ENCODE assay signal across 1 cellular context in the genomic region with DNA sequence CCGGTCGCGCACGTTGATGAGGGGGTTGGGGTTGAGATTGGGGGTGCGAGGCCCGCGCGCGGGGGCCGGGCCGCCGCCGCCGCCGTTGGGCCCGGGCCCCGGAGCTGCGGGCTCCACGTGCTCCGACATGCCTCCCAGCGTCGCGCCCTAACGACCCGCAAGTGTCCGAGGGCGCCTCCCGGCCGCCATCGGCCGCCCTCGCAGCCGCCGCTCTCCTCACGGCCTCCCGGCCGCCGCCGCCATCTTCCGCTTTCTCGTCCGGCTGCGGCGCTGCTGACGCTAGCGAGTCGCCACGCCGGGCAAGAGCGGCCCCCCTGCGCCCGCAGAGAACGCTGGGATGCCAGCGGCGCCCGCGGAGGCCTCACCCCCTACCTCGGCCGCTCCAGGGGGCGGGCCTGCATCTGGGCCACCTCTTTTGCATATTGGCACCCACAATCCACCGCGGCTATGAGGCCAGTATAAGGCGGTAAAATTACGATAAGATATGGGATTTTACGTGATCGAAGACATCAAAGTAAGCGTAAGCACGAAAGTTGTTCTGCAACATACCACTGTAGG.
TF ChIP-seq lines count a peak whose summit lies in the region.

A gene (minus strand): TSS at position 256 of the 558 bp plus-strand sequence. CDS start 127 bp downstream, at position 129.

TF ChIP-seq in K562, 482 proteins besides CTCF, POLR2A, EP300 and RAD21 (continued from another document and continues in another):
- TF ChIP-seq, protein P1, sequence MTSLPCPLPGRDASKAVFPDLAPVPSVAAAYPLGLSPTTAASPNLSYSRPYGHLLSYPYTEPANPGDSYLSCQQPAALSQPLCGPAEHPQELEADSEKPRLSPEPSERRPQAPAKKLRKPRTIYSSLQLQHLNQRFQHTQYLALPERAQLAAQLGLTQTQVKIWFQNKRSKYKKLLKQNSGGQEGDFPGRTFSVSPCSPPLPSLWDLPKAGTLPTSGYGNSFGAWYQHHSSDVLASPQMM (CRISPR knock-in tag; IDR thresholded peaks at IDR 0.05) = no peak
- TF ChIP-seq RBM14 (IDR thresholded peaks at IDR 0.05; ENCODE audit: borderline replicate concordance, insufficient read depth, low read depth, low read length) = no peak
- TF ChIP-seq, protein P2, sequence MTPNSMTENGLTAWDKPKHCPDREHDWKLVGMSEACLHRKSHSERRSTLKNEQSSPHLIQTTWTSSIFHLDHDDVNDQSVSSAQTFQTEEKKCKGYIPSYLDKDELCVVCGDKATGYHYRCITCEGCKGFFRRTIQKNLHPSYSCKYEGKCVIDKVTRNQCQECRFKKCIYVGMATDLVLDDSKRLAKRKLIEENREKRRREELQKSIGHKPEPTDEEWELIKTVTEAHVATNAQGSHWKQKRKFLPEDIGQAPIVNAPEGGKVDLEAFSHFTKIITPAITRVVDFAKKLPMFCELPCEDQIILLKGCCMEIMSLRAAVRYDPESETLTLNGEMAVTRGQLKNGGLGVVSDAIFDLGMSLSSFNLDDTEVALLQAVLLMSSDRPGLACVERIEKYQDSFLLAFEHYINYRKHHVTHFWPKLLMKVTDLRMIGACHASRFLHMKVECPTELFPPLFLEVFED (CRISPR knock-in tag; conservative IDR thresholded peaks at IDR 0.05) = no peak
- TF ChIP-seq FOXA1 (IDR thresholded peaks at IDR 0.05; ENCODE audit: borderline replicate concordance) = no peak
- no peak for TF ChIP-seq CHD1 (IDR thresholded peaks at IDR 0.05; ENCODE audit: low read length)
- TF ChIP-seq, protein P3, sequence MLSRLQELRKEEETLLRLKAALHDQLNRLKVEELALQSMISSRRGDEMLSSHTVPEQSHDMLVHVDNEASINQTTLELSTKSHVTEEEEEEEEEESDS (CRISPR knock-in tag; IDR thresholded peaks at IDR 0.05) = no peak
- no peak for TF ChIP-seq MTA2 (IDR thresholded peaks at IDR 0.05; ENCODE audit: low read depth)
- no peak for TF ChIP-seq POLR3A (IDR thresholded peaks at IDR 0.05; ENCODE audit: borderline replicate concordance, extremely low read depth, insufficient read depth, insufficient read length)
- no peak for TF ChIP-seq ZNF282 (CRISPR knock-in tag; IDR thresholded peaks at IDR 0.05)
- TF ChIP-seq, protein P4, sequence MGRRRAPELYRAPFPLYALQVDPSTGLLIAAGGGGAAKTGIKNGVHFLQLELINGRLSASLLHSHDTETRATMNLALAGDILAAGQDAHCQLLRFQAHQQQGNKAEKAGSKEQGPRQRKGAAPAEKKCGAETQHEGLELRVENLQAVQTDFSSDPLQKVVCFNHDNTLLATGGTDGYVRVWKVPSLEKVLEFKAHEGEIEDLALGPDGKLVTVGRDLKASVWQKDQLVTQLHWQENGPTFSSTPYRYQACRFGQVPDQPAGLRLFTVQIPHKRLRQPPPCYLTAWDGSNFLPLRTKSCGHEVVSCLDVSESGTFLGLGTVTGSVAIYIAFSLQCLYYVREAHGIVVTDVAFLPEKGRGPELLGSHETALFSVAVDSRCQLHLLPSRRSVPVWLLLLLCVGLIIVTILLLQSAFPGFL (CRISPR knock-in tag; IDR thresholded peaks at IDR 0.05) = no peak
- TF ChIP-seq ZNF274 (IDR thresholded peaks at IDR 0.05; ENCODE audit: borderline replicate concordance, low read depth, low read length) = no peak
- TF ChIP-seq TCF7L2 (IDR thresholded peaks at IDR 0.05; ENCODE audit: low read depth, low read length) = no peak
- no peak for TF ChIP-seq MECOM (CRISPR knock-in tag; IDR thresholded peaks at IDR 0.05)
- TF ChIP-seq MTA1 (IDR thresholded peaks at IDR 0.05; ENCODE audit: borderline replicate concordance) = no peak
- peak; percentile 24 for TF ChIP-seq TCF7 (IDR thresholded peaks at IDR 0.05; ENCODE audit: borderline replicate concordance)
- no peak for TF ChIP-seq POLR2B (IDR thresholded peaks at IDR 0.05; ENCODE audit: low read depth, partially characterized antibody)
- TF ChIP-seq, protein P5, sequence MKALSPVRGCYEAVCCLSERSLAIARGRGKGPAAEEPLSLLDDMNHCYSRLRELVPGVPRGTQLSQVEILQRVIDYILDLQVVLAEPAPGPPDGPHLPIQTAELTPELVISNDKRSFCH (CRISPR knock-in tag; IDR thresholded peaks at IDR 0.05) = no peak
- TF ChIP-seq, protein P5 (tag; IDR thresholded peaks at IDR 0.05) = no peak
- peak; percentile 42 for TF ChIP-seq FUS (optimal IDR thresholded peaks at IDR 0.05; ENCODE audit: low read depth, low read length)
- no peak for TF ChIP-seq BRD4 (IDR thresholded peaks at IDR 0.05)
- no peak for TF ChIP-seq SMAD1 (IDR thresholded peaks at IDR 0.05; ENCODE audit: low read depth, low read length, partially characterized antibody)
- no peak; the same call in 1 of the 2 replicates for TF ChIP-seq MBD2 (IDR thresholded peaks at IDR 0.05; ENCODE audit: borderline replicate concordance, low read depth)
- TF ChIP-seq, protein P6, sequence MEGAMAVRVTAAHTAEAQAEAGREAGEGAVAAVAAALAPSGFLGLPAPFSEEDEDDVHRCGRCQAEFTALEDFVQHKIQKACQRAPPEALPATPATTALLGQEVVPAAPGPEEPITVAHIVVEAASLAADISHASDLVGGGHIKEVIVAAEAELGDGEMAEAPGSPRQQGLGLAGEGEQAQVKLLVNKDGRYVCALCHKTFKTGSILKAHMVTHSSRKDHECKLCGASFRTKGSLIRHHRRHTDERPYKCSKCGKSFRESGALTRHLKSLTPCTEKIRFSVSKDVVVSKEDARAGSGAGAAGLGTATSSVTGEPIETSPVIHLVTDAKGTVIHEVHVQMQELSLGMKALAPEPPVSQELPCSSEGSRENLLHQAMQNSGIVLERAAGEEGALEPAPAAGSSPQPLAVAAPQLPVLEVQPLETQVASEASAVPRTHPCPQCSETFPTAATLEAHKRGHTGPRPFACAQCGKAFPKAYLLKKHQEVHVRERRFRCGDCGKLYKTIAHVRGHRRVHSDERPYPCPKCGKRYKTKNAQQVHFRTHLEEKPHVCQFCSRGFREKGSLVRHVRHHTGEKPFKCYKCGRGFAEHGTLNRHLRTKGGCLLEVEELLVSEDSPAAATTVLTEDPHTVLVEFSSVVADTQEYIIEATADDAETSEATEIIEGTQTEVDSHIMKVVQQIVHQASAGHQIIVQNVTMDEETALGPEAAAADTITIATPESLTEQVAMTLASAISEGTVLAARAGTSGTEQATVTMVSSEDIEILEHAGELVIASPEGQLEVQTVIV (CRISPR knock-in tag; IDR thresholded peaks at IDR 0.05; ENCODE audit: borderline replicate concordance) = no peak
- TF ChIP-seq, protein P7, sequence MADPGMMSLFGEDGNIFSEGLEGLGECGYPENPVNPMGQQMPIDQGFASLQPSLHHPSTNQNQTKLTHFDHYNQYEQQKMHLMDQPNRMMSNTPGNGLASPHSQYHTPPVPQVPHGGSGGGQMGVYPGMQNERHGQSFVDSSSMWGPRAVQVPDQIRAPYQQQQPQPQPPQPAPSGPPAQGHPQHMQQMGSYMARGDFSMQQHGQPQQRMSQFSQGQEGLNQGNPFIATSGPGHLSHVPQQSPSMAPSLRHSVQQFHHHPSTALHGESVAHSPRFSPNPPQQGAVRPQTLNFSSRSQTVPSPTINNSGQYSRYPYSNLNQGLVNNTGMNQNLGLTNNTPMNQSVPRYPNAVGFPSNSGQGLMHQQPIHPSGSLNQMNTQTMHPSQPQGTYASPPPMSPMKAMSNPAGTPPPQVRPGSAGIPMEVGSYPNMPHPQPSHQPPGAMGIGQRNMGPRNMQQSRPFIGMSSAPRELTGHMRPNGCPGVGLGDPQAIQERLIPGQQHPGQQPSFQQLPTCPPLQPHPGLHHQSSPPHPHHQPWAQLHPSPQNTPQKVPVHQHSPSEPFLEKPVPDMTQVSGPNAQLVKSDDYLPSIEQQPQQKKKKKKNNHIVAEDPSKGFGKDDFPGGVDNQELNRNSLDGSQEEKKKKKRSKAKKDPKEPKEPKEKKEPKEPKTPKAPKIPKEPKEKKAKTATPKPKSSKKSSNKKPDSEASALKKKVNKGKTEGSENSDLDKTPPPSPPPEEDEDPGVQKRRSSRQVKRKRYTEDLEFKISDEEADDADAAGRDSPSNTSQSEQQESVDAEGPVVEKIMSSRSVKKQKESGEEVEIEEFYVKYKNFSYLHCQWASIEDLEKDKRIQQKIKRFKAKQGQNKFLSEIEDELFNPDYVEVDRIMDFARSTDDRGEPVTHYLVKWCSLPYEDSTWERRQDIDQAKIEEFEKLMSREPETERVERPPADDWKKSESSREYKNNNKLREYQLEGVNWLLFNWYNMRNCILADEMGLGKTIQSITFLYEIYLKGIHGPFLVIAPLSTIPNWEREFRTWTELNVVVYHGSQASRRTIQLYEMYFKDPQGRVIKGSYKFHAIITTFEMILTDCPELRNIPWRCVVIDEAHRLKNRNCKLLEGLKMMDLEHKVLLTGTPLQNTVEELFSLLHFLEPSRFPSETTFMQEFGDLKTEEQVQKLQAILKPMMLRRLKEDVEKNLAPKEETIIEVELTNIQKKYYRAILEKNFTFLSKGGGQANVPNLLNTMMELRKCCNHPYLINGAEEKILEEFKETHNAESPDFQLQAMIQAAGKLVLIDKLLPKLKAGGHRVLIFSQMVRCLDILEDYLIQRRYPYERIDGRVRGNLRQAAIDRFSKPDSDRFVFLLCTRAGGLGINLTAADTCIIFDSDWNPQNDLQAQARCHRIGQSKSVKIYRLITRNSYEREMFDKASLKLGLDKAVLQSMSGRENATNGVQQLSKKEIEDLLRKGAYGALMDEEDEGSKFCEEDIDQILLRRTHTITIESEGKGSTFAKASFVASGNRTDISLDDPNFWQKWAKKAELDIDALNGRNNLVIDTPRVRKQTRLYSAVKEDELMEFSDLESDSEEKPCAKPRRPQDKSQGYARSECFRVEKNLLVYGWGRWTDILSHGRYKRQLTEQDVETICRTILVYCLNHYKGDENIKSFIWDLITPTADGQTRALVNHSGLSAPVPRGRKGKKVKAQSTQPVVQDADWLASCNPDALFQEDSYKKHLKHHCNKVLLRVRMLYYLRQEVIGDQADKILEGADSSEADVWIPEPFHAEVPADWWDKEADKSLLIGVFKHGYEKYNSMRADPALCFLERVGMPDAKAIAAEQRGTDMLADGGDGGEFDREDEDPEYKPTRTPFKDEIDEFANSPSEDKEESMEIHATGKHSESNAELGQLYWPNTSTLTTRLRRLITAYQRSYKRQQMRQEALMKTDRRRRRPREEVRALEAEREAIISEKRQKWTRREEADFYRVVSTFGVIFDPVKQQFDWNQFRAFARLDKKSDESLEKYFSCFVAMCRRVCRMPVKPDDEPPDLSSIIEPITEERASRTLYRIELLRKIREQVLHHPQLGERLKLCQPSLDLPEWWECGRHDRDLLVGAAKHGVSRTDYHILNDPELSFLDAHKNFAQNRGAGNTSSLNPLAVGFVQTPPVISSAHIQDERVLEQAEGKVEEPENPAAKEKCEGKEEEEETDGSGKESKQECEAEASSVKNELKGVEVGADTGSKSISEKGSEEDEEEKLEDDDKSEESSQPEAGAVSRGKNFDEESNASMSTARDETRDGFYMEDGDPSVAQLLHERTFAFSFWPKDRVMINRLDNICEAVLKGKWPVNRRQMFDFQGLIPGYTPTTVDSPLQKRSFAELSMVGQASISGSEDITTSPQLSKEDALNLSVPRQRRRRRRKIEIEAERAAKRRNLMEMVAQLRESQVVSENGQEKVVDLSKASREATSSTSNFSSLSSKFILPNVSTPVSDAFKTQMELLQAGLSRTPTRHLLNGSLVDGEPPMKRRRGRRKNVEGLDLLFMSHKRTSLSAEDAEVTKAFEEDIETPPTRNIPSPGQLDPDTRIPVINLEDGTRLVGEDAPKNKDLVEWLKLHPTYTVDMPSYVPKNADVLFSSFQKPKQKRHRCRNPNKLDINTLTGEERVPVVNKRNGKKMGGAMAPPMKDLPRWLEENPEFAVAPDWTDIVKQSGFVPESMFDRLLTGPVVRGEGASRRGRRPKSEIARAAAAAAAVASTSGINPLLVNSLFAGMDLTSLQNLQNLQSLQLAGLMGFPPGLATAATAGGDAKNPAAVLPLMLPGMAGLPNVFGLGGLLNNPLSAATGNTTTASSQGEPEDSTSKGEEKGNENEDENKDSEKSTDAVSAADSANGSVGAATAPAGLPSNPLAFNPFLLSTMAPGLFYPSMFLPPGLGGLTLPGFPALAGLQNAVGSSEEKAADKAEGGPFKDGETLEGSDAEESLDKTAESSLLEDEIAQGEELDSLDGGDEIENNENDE (IDR thresholded peaks at IDR 0.05; ENCODE audit: low read depth, low read length) = no peak
- TF ChIP-seq, protein P8, sequence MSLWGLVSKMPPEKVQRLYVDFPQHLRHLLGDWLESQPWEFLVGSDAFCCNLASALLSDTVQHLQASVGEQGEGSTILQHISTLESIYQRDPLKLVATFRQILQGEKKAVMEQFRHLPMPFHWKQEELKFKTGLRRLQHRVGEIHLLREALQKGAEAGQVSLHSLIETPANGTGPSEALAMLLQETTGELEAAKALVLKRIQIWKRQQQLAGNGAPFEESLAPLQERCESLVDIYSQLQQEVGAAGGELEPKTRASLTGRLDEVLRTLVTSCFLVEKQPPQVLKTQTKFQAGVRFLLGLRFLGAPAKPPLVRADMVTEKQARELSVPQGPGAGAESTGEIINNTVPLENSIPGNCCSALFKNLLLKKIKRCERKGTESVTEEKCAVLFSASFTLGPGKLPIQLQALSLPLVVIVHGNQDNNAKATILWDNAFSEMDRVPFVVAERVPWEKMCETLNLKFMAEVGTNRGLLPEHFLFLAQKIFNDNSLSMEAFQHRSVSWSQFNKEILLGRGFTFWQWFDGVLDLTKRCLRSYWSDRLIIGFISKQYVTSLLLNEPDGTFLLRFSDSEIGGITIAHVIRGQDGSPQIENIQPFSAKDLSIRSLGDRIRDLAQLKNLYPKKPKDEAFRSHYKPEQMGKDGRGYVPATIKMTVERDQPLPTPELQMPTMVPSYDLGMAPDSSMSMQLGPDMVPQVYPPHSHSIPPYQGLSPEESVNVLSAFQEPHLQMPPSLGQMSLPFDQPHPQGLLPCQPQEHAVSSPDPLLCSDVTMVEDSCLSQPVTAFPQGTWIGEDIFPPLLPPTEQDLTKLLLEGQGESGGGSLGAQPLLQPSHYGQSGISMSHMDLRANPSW (CRISPR knock-in tag; IDR thresholded peaks at IDR 0.05) = 0 out of 2 replicates have a peak, but pooled peaks have one; percentile 72
- TF ChIP-seq BACH1 (tag; IDR thresholded peaks at IDR 0.05) = no peak
- no peak for TF ChIP-seq PYGO2 (tag; IDR thresholded peaks at IDR 0.05)
- TF ChIP-seq SRSF3 (IDR thresholded peaks at IDR 0.05; ENCODE audit: insufficient read depth, low read length) = no peak
- no peak for TF ChIP-seq ZNF212 (CRISPR knock-in tag; IDR thresholded peaks at IDR 0.05)
- TF ChIP-seq ZNF184 (CRISPR knock-in tag; IDR thresholded peaks at IDR 0.05) = no peak
- TF ChIP-seq MEF2A (IDR thresholded peaks at IDR 0.05; ENCODE audit: control insufficient read depth, low read depth, low read length) = no peak
- TF ChIP-seq, protein P9, sequence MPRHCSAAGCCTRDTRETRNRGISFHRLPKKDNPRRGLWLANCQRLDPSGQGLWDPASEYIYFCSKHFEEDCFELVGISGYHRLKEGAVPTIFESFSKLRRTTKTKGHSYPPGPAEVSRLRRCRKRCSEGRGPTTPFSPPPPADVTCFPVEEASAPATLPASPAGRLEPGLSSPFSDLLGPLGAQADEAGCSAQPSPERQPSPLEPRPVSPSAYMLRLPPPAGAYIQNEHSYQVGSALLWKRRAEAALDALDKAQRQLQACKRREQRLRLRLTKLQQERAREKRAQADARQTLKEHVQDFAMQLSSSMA (CRISPR knock-in tag; IDR thresholded peaks at IDR 0.05) = peak; percentile 75; the same call in 1 of the 2 replicates
- TF ChIP-seq SMARCA5 (IDR thresholded peaks at IDR 0.05) = no peak
- no peak for TF ChIP-seq ZBTB7A (IDR thresholded peaks at IDR 0.05; ENCODE audit: borderline replicate concordance, control insufficient read depth, low read depth, low read length)
- no peak for TF ChIP-seq RBM22 (IDR thresholded peaks at IDR 0.05; ENCODE audit: low read depth, low read length, poor library complexity, severe bottlenecking)
- no peak for TF ChIP-seq GABPB1 (CRISPR knock-in tag; IDR thresholded peaks at IDR 0.05)
- no peak; the same call in 1 of the 2 replicates for TF ChIP-seq CREB1 (IDR thresholded peaks at IDR 0.05)
- no peak for TF ChIP-seq CREB1 (CRISPR knock-in tag; IDR thresholded peaks at IDR 0.05)
- TF ChIP-seq ZNF717 (CRISPR knock-in tag; IDR thresholded peaks at IDR 0.05) = no peak
